ENCODE assay signal across 10 cellular contexts in genomic region chr18:36441872-36442271, GRCh38.
A peak's percentile ranks its signal among the peaks of the same experiment; 100 is the strongest.
DNase-seq lines count a peak whose midpoint lies in the region; ATAC-seq and TF ChIP-seq lines count a peak whose summit lies in the region.
"Had no signal": no experiment of that assay in that cellular context is flagged by ENCODE, and none has a peak within 500 bp of the region (broad histone marks: within the 10 kb centered on the region; RNA-seq: fewer than 3 reads in every experiment).

No MANE protein-coding gene starts in this region.

- H3K9me3 ChIP-seq in ascending aorta: no peaks in the 10 kb centered on the region
- no peaks in the 10 kb centered on the region for H3K9me3 ChIP-seq in heart left ventricle
- H3K9me3 ChIP-seq in skeletal muscle tissue (ENCODE audit: control insufficient read depth in 3 of 3, low read length in 3 of 3): no peaks in the 10 kb centered on the region
- H3K9me3 ChIP-seq in Peyer's patch: no peaks in the 10 kb centered on the region

- peak overlapping the region; percentile 78 to 85 for H3K27ac ChIP-seq in ascending aorta
- H3K27ac ChIP-seq in heart left ventricle: peak overlapping the region in 11 of 12 donors; percentile 50 to 77 (median 67)
- H3K27ac ChIP-seq in skeletal muscle tissue (ENCODE audit: low read depth, low read length): peak overlapping the region; percentile 26
- H3K27ac ChIP-seq in Peyer's patch: peak overlapping the region in 2 of 4 donors; percentile 19 to 25

- no peak for TF ChIP-seq CTCF in ascending aorta (IDR thresholded peaks at IDR 0.05)
- no peak for TF ChIP-seq CTCF in heart left ventricle (IDR thresholded peaks at IDR 0.05)
- TF ChIP-seq CTCF in Peyer's patch (IDR thresholded peaks at IDR 0.05): no peak

- H3K36me3 ChIP-seq in ascending aorta (no peaks in the 10 kb centered on the region), heart left ventricle (no peaks in the 10 kb centered on the region), skeletal muscle tissue (ENCODE audit: control insufficient read depth in 3 of 3, insufficient read depth in 3 of 3, low read length in 3 of 3) (no peaks in the 10 kb centered on the region), Peyer's patch (no peaks in the 10 kb centered on the region)

- TF ChIP-seq POLR2A in heart left ventricle (IDR thresholded peaks at IDR 0.05) (no peak), Peyer's patch (IDR thresholded peaks at IDR 0.05) (no peak)

- in situ Hi-C loops in KBM-7 (cut with MboI; ENCODE audit: low pct_unique_long_range_greater_than_20kb, low sequenced_read_pairs): no loop called here

- 18 to 27% (median 20%) methylated on average over 2 of the region's 2 CpGs for WGBS in heart left ventricle, 4 donors

- H3K9ac ChIP-seq in skeletal muscle tissue (ENCODE audit: low read depth in 1 of 3, low read length in 3 of 3): peak overlapping the region in 1 of 3 donors; percentile 17

- H3K4me3 ChIP-seq in ascending aorta (peak overlapping the region; percentile 2 to 27), heart left ventricle (peak overlapping the region in 2 of 12 donors; percentile 1 to 8), skeletal muscle tissue (ENCODE audit: low read length in 3 of 3) (no peak overlapping the region), Peyer's patch (no peak overlapping the region)

- ATAC-seq in GM18909 (IDR thresholded peaks at IDR 0.05; ENCODE audit: poor library complexity, unreplicated experiment) (peak; percentile 52), heart left ventricle (peak in 3 of 4 donors; percentile 15 to 62 (median 32))

- DNase-seq in ascending aorta (ENCODE audit: low spot score in 2 of 2): no peak
- no peak for DNase-seq in heart left ventricle
- no peak for DNase-seq in KBM-7
- no peak for DNase-seq in stimulated activated CD4-positive, alpha-beta T cell treated with anti-CD3 and anti-CD28 coated beads, Interleukin-2, amount 100 ng/mL, for 48 hours
- no peak for DNase-seq in Peyer's patch
- no peak for DNase-seq in DMS153 treated with DMSO at 0.1 percent for 48 hours (lab: John Stamatoyannopoulos, UW; ENCODE audit: unreplicated experiment)
- DNase-seq: activated gamma-delta T cell treated with Interleukin-2 at 50 U/mL for 16 hours, glutamatergic neuron had no signal

- intact Hi-C loops in ascending aorta (cut with DNase I): loop anchor here (2.0 to 5.0 kb wide), 3 partner anchors 21 to 145 kb away; partner anchors contain the start of gene FHOD3
- intact Hi-C loops in heart left ventricle (cut with DNase I): loop anchor here in 1 of 10 donors (10.0 kb wide), 1 partner anchor 63 kb away; no protein-coding TSS in a partner anchor

- H3K27me3 ChIP-seq in ascending aorta (no peaks in the 10 kb centered on the region), heart left ventricle (no peaks in the 10 kb centered on the region), skeletal muscle tissue (ENCODE audit: control insufficient read depth in 3 of 3, insufficient read depth in 3 of 3, low read length in 3 of 3) (no peaks in the 10 kb centered on the region), Peyer's patch (no peaks in the 10 kb centered on the region)

- H3K4me1 ChIP-seq in ascending aorta (peaks cover 23 to 54% of the 10 kb centered on the region in 2 donors), heart left ventricle (peaks cover 3 to 70% (median 35%) of the 10 kb centered on the region in 12 donors), skeletal muscle tissue (ENCODE audit: control insufficient read depth in 3 of 3, insufficient read depth in 3 of 3, low read length in 3 of 3) (peaks cover 24 to 34% (median 24%) of the 10 kb centered on the region in 3 donors), Peyer's patch (no peaks in the 10 kb centered on the region)

Comparison
In these comparisons a context has a peak if more than half of its experiments do, and no peak if none do; other contexts are left out.
1. H3K4me3 ChIP-seq: peak in ascending aorta (2 of 2); none in skeletal muscle tissue (0 of 3) and Peyer's patch (0 of 4).